ENCODE assay signal across 8 cellular contexts in genomic region chr12:68745904-68746571, GRCh38. TPM values are rescaled to one million over a fixed set of nuclear protein-coding genes. Genes with fewer than 3 reads are reported as not detected.
DNase-seq lines count a peak whose midpoint lies in the region; ATAC-seq and TF ChIP-seq lines count a peak whose summit lies in the region.

SLC35E3 (plus strand) TSS chr12:68746176; CDS start chr12:68746378, 202 bp downstream.

- no peak for TF ChIP-seq CTCF in CD4-positive, alpha-beta T cell (IDR thresholded peaks at IDR 0.05)
- TF ChIP-seq CTCF in activated CD8-positive, alpha-beta T cell treated with anti-CD3 and anti-CD28 coated beads for 36 hours (IDR thresholded peaks at IDR 0.05) = no peak
- TF ChIP-seq CTCF in lung (IDR thresholded peaks at IDR 0.05; ENCODE audit: control extremely low read depth, extremely low read depth) = no peak

- peak within 1 kb of the TSS; percentile 71 for H3K4me3 ChIP-seq in ectodermal cell (ENCODE audit: insufficient read depth, low read depth, low read length)
- peak within 1 kb of the TSS; percentile 73 for H3K4me3 ChIP-seq in lung

- intact Hi-C loops in CD4-positive, alpha-beta T cell (cut with DNase I, micrococcal nuclease) = loop anchor here (2.0 to 10.0 kb wide), 4 partner anchors 63 to 389 kb away; partner anchors contain the start of genes MDM2 (in 2 of the 2) and RAP1B (in 2 of the 2)
- intact Hi-C loops in activated CD8-positive, alpha-beta T cell treated with anti-CD3 and anti-CD28 coated beads for 36 hours (cut with micrococcal nuclease) = no loop called here

- DNase-seq in CD4-positive, alpha-beta T cell = peak; percentile 81 to 89 (median 86)
- peak; percentile 91 for DNase-seq in HK-2 (ENCODE audit: unreplicated experiment)
- peak; percentile 78 for DNase-seq in NCI-H82 treated with DMSO at 0.1 percent for 48 hours (lab: John Stamatoyannopoulos, UW; ENCODE audit: unreplicated experiment)
- DNase-seq in activated CD8-positive, alpha-beta T cell treated with anti-CD3 and anti-CD28 coated beads for 36 hours = peak; percentile 96
- DNase-seq in lung (ENCODE audit: low spot score) = peak; percentile 95
- peak; percentile 81 to 91 (median 83) for DNase-seq in stimulated activated CD4-positive, alpha-beta T cell treated with anti-CD3 and anti-CD28 coated beads, TNF-alpha, amount 100 ng/mL, for 24 hours (ENCODE audit: low read depth in 3 of 3)

- POLR2A ChIA-PET in CD4-positive, alpha-beta T cell (lab: Charles Lee) = interaction anchor here (0.5 to 4.0 kb wide), 13 partner anchors 27 to 1477 kb away, joined by 3 to 74 read pairs (median 3); partner anchors contain the start of genes CAND1, IFNG-AS1, MDM1 and MDM2
- POLR2A ChIA-PET in activated CD8-positive, alpha-beta T cell treated with anti-CD3 and anti-CD28 coated beads for 36 hours (lab: Charles Lee) = interaction anchor here (0.7 to 2.9 kb wide), 4 partner anchors 59 to 102 kb away, joined by 3 to 10 read pairs (median 4); partner anchors contain the start of genes MDM2 and NUP107

- CTCF ChIA-PET in CD4-positive, alpha-beta T cell (lab: Charles Lee) = interaction anchor here (1.1 to 3.0 kb wide), 3 partner anchors 62 to 133 kb away, joined by 3 to 12 read pairs (median 6); partner anchors contain the start of gene MDM2
- CTCF ChIA-PET in activated CD8-positive, alpha-beta T cell treated with anti-CD3 and anti-CD28 coated beads for 36 hours (lab: Charles Lee) = interaction anchor here (0.8 to 2.6 kb wide), 4 partner anchors 10 to 390 kb away, joined by 3 to 17 read pairs (median 4); partner anchors contain the start of gene MDM2

- peak within 1 kb of the TSS; percentile 95 for H3K27ac Mint-ChIP-seq in CD4-positive, alpha-beta T cell
- peak within 1 kb of the TSS; percentile 94 for H3K27ac Mint-ChIP-seq in activated CD8-positive, alpha-beta T cell treated with anti-CD3 and anti-CD28 coated beads for 36 hours

- H3K36me3 ChIP-seq in ectodermal cell (ENCODE audit: control insufficient read depth, insufficient read depth, low read length) (no peaks in the 10 kb centered on the region), lung (ENCODE audit: control insufficient read depth in 2 of 2, insufficient read depth in 2 of 2, low read length in 2 of 2) (peaks cover 1 to 2% of the 10 kb centered on the region in 2 donors)

- H3K27me3 ChIP-seq in CD4-positive, alpha-beta T cell (ENCODE audit: control insufficient read depth, insufficient read depth, low read length) = no peaks in the 10 kb centered on the region
- H3K27me3 ChIP-seq in ectodermal cell (ENCODE audit: control insufficient read depth, insufficient read depth, low read length, poor library complexity, severe bottlenecking) (no peaks in the 10 kb centered on the region), lung (ENCODE audit: control insufficient read depth, insufficient read depth) (no peaks in the 10 kb centered on the region)

- H3K9me3 Mint-ChIP-seq in CD4-positive, alpha-beta T cell = no peaks in the 10 kb centered on the region
- no peaks in the 10 kb centered on the region for H3K9me3 Mint-ChIP-seq in activated CD8-positive, alpha-beta T cell treated with anti-CD3 and anti-CD28 coated beads for 36 hours

- H3K4me1 ChIP-seq in ectodermal cell (ENCODE audit: control insufficient read depth, insufficient read depth, low read length) (peaks cover 7% of the 10 kb centered on the region), lung (ENCODE audit: control insufficient read depth in 2 of 2, insufficient read depth in 2 of 2, low read length in 2 of 2) (no peaks in the 10 kb centered on the region)

- peaks cover 21% of the 10 kb centered on the region for H3K36me3 Mint-ChIP-seq in CD4-positive, alpha-beta T cell (ENCODE audit: low read depth)
- H3K36me3 Mint-ChIP-seq in activated CD8-positive, alpha-beta T cell treated with anti-CD3 and anti-CD28 coated beads for 36 hours (ENCODE audit: low read depth) = peaks cover 7% of the 10 kb centered on the region

- no peaks in the 10 kb centered on the region for H3K9me3 ChIP-seq in CD4-positive, alpha-beta T cell (ENCODE audit: control insufficient read depth, low read length)
- no peaks in the 10 kb centered on the region for H3K9me3 ChIP-seq in ectodermal cell (ENCODE audit: control insufficient read depth, low read length)
- no peaks in the 10 kb centered on the region for H3K9me3 ChIP-seq in lung (ENCODE audit: control insufficient read depth in 2 of 2, insufficient read depth in 1 of 2, low read length in 1 of 2)

- peak within 1 kb of the TSS; percentile 22 for H3K27ac ChIP-seq in CD4-positive, alpha-beta T cell (ENCODE audit: low read depth, low read length)
- H3K27ac ChIP-seq in ectodermal cell (ENCODE audit: insufficient read depth, low read depth, low read length, poor library complexity, severe bottlenecking) = no peak within 1 kb of the TSS
- peak within 1 kb of the TSS; percentile 66 to 87 for H3K27ac ChIP-seq in lung (ENCODE audit: low read depth in 1 of 2, low read length in 1 of 2)

- no peaks in the 10 kb centered on the region for H3K27me3 Mint-ChIP-seq in CD4-positive, alpha-beta T cell
- H3K27me3 Mint-ChIP-seq in activated CD8-positive, alpha-beta T cell treated with anti-CD3 and anti-CD28 coated beads for 36 hours = no peaks in the 10 kb centered on the region

- 3 to 4% methylated on average over 52 of the region's 52 CpGs for WGBS in ectodermal cell, 2 experiments
- 0% methylated on average over 52 of the region's 52 CpGs for WGBS in lung, 2 donors

- peaks cover 47% of the 10 kb centered on the region for H3K4me1 Mint-ChIP-seq in CD4-positive, alpha-beta T cell (ENCODE audit: low read depth)
- peaks cover 28% of the 10 kb centered on the region for H3K4me1 Mint-ChIP-seq in activated CD8-positive, alpha-beta T cell treated with anti-CD3 and anti-CD28 coated beads for 36 hours (ENCODE audit: low read depth)

- peak; percentile 98 for ATAC-seq in CD4-positive, alpha-beta T cell (ENCODE audit: poor library complexity)
- peak; percentile 96 for ATAC-seq in GM19452 (IDR thresholded peaks at IDR 0.05; ENCODE audit: unreplicated experiment)
- ATAC-seq in activated CD8-positive, alpha-beta T cell treated with anti-CD3 and anti-CD28 coated beads for 36 hours = peak; percentile 97
- peak; percentile 99 for ATAC-seq in lung (ENCODE audit: insufficient read depth, low FRiP score)

- peak within 1 kb of the TSS; percentile 93 for H3K4me3 Mint-ChIP-seq in CD4-positive, alpha-beta T cell
- peak within 1 kb of the TSS; percentile 96 for H3K4me3 Mint-ChIP-seq in activated CD8-positive, alpha-beta T cell treated with anti-CD3 and anti-CD28 coated beads for 36 hours

RNA-seq across cellular contexts. Expression of gene SLC35E3, which starts in this region (rescaled TPM):
- 1 to 10 TPM; 3.5 to 6.1 TPM for total RNA-seq in CD4-positive, alpha-beta T cell
- total RNA-seq in activated CD8-positive, alpha-beta T cell treated with anti-CD3 and anti-CD28 coated beads for 36 hours = 1 to 10 TPM; 5.3 to 5.6 TPM
- polyA plus RNA-seq in ectodermal cell (2013, experiment 1 of 4) = 11.0 TPM
- 12.7 TPM for polyA plus RNA-seq in ectodermal cell (2013, experiment 2 of 4)
- 6.5 TPM for polyA plus RNA-seq in ectodermal cell (2013, experiment 3 of 4)
- 9.2 TPM for polyA plus RNA-seq in ectodermal cell (2013, experiment 4 of 4)
- total RNA-seq in lung = 10 to 100 TPM in 1 of 2 donors, 1 to 10 TPM in 1; 9.0 to 14.4 TPM
- 1 to 10 TPM; 4.0 to 9.0 TPM for polyA plus RNA-seq in lung
